Comparison of ENCODE assay signal across 20 cellular contexts in the genomic region with DNA sequence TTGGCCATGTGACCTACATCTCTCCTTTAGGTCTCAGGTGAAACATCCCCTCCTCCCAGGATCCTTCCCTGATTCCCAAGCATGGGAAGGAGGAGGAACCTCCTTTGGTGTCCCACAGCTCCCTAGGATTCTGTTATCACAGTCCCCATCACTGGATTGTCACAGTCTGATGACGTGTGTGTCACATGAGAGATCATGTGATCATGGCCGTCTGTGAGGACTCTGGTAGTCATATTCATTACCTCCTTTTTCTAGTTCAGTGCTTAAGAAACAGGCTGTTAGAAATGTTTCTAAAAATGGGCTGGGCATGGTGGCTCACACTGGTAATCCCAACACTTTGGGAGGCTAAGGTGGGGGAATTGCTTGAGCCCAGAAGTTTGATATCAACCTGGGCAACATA. TPM values are rescaled to one million over a fixed set of nuclear protein-coding genes. Genes with fewer than 3 reads are reported as not detected.
DNase-seq lines count a peak whose midpoint lies in the region; ATAC-seq, FAIRE-seq and TF ChIP-seq lines count a peak whose summit lies in the region.
"Had no signal": no experiment of that assay in that cellular context is flagged by ENCODE, and none has a peak within 500 bp of the region (broad histone marks: within the 10 kb centered on the region; RNA-seq: fewer than 3 reads in every experiment).

No MANE protein-coding gene starts in this region.

- H3K27me3 Mint-ChIP-seq in CD8-positive, alpha-beta T cell (ENCODE audit: low read depth), result no peaks in the 10 kb centered on the region
- H3K27me3 Mint-ChIP-seq: activated CD4-positive, alpha-beta T cell treated with anti-CD3 and anti-CD28 coated beads, Interleukin-2, amount 10 ng/mL, durations not matched to agents 24 days and 14 days; memory B cell; progenitor cell of endocrine pancreas had no signal

- H3K9me3 ChIP-seq in A549 (no peaks in the 10 kb centered on the region), MM.1S (replicated peaks; ENCODE audit: insufficient read depth, low read length) (no peaks in the 10 kb centered on the region), suprapubic skin (no peaks in the 10 kb centered on the region), psoas muscle (no peaks in the 10 kb centered on the region)
- H3K9me3 ChIP-seq in CD8-positive, alpha-beta T cell (ENCODE audit: low read length), result no peaks in the 10 kb centered on the region
- H3K9me3 ChIP-seq: MG63, thyroid gland had no signal

- H3K4me1 Mint-ChIP-seq in CD8-positive, alpha-beta T cell (ENCODE audit: low read depth), result peaks cover 50% of the 10 kb centered on the region

- FAIRE-seq in A549 (lab: Jason Lieb, UNC), result no peak
- FAIRE-seq: frontal cortex had no signal

- intact Hi-C loops in CD8-positive, alpha-beta T cell (cut with DNase I, micrococcal nuclease), result no loop called here
- intact Hi-C loops in psoas muscle (cut with DNase I), result no loop called here

- H3K27ac Mint-ChIP-seq in CD8-positive, alpha-beta T cell, result peak overlapping the region; percentile 64
- H3K27ac Mint-ChIP-seq: activated CD4-positive, alpha-beta T cell treated with anti-CD3 and anti-CD28 coated beads, Interleukin-2, amount 10 ng/mL, durations not matched to agents 24 days and 14 days; memory B cell had no signal

- H3K36me3 ChIP-seq in CD8-positive, alpha-beta T cell (ENCODE audit: insufficient read depth, low read length), result peaks cover 28% of the 10 kb centered on the region
- H3K36me3 ChIP-seq in MM.1S (replicated peaks; ENCODE audit: insufficient read depth, low read length) (0 out of 2 replicates have a peak, but pooled peaks cover 2% of the 10 kb centered on the region), suprapubic skin (peaks cover 44% of the 10 kb centered on the region), psoas muscle (ENCODE audit: insufficient read depth in 1 of 2, low read depth in 1 of 2) (peaks cover 8 to 46% of the 10 kb centered on the region in 2 donors)

- H4K20me1 ChIP-seq in MM.1S (ENCODE audit: insufficient read depth, low read length), result no peaks in the 10 kb centered on the region

- H3K36me3 Mint-ChIP-seq in CD8-positive, alpha-beta T cell, result peaks cover 51% of the 10 kb centered on the region

- H3K9ac ChIP-seq in MM.1S (ENCODE audit: low read length), result no peak overlapping the region

- no peaks in the 10 kb centered on the region for H3K27me3 ChIP-seq in CD8-positive, alpha-beta T cell (ENCODE audit: insufficient read depth, low read length)
- no peaks in the 10 kb centered on the region for H3K27me3 ChIP-seq in MM.1S (replicated peaks; ENCODE audit: insufficient read depth, low read length)
- H3K27me3 ChIP-seq in suprapubic skin, result no peaks in the 10 kb centered on the region
- no peaks in the 10 kb centered on the region for H3K27me3 ChIP-seq in psoas muscle (ENCODE audit: insufficient read depth in 3 of 3, low read length in 2 of 3)
- H3K27me3 ChIP-seq: MG63, thyroid gland had no signal

- no peak overlapping the region for H3K4me2 ChIP-seq in A549
- no peak overlapping the region for H3K4me2 ChIP-seq in MM.1S (ENCODE audit: low read depth, low read length)

- TF ChIP-seq EP300 in A549 (IDR thresholded peaks at IDR 0.05) (no peak), suprapubic skin (IDR thresholded peaks at IDR 0.05) (no peak)

- CTCF ChIA-PET in A549 (lab: Yijun Ruan, JAX), result interaction anchor here (1.2 to 7.0 kb wide), 3 partner anchors 29 to 58 kb away, joined by 3 to 117 read pairs (median 16); no protein-coding TSS in a partner anchor
- CTCF ChIA-PET in CD8-positive, alpha-beta T cell (lab: Charles Lee), result interaction anchor here (4.1 kb wide), 1 partner anchor 39 kb away, joined by 24 read pairs; no protein-coding TSS in a partner anchor

- POLR2A ChIA-PET in A549 (lab: Yijun Ruan, JAX), result no interaction called here
- POLR2A ChIA-PET in CD8-positive, alpha-beta T cell (lab: Charles Lee), result no interaction called here

- H3K4me1 ChIP-seq in A549 (peaks cover 22% of the 10 kb centered on the region), MM.1S (ENCODE audit: low read length) (peaks cover 9% of the 10 kb centered on the region; the same call in 1 of the 2 replicates), suprapubic skin (peaks cover 17% of the 10 kb centered on the region), psoas muscle (peaks cover 5% of the 10 kb centered on the region)
- H3K4me1 ChIP-seq in CD8-positive, alpha-beta T cell (ENCODE audit: insufficient read depth, low read length), result peaks cover 29% of the 10 kb centered on the region

- no peak overlapping the region for H3K4me3 Mint-ChIP-seq in CD8-positive, alpha-beta T cell
- H3K4me3 Mint-ChIP-seq: activated CD4-positive, alpha-beta T cell treated with anti-CD3 and anti-CD28 coated beads, Interleukin-2, amount 10 ng/mL, durations not matched to agents 24 days and 14 days; memory B cell had no signal

- no peak overlapping the region for H2AFZ ChIP-seq in MM.1S (ENCODE audit: low read length)

- no peak overlapping the region for H3K27ac ChIP-seq in A549
- no peak overlapping the region for H3K27ac ChIP-seq in CD8-positive, alpha-beta T cell (ENCODE audit: low read depth, low read length)
- H3K27ac ChIP-seq in MM.1S (ENCODE audit: low read length), result no peak overlapping the region
- no peak overlapping the region for H3K27ac ChIP-seq in suprapubic skin
- no peak overlapping the region for H3K27ac ChIP-seq in psoas muscle
- H3K27ac ChIP-seq: thyroid gland had no signal

- no peaks in the 10 kb centered on the region for H3K9me2 ChIP-seq in MM.1S (replicated peaks; ENCODE audit: insufficient read depth, low read length)

- H3F3A ChIP-seq in MM.1S (ENCODE audit: insufficient read depth, low read length), result no peaks in the 10 kb centered on the region

- DNase-seq in A549 (ENCODE audit: low read depth in 1 of 2, low spot score in 1 of 2) (peak in 1 of 2 experiments; percentile 35), RKO (ENCODE audit: low spot score) (peak; percentile 23), iPS-NIHi7 (ENCODE audit: extremely low spot score) (peak; percentile 7), MM.1S (no peak), suprapubic skin (ENCODE audit: low spot score in 2 of 2) (no peak), psoas muscle (no peak), GM19240 (ENCODE audit: insufficient read length, low spot score) (no peak)
- DNase-seq in CD8-positive, alpha-beta T cell, result no peak
- DNase-seq: activated gamma-delta T cell; SHP77 treated with DMSO at 0.1 percent for 48 hours; stimulated activated naive CD4-positive, alpha-beta T cell; T-helper 1 cell; thyroid gland had no signal

- 60% methylated on average over 2 of the region's 2 CpGs for WGBS in A549 (ENCODE audit: missing lambda C conversion rate)
- WGBS in suprapubic skin, result 60% methylated on average over 2 of the region's 2 CpGs
- 50 to 67% (median 64%) methylated on average over 2 of the region's 2 CpGs for WGBS in psoas muscle, 3 donors

- H3K79me2 ChIP-seq in MM.1S (ENCODE audit: low read length), result peaks cover 27% of the 10 kb centered on the region

- TF ChIP-seq CTCF in A549 (IDR thresholded peaks at IDR 0.05) (no peak), MM.1S (IDR thresholded peaks at IDR 0.05; ENCODE audit: low read length) (no peak), suprapubic skin (IDR thresholded peaks at IDR 0.05) (no peak), psoas muscle (IDR thresholded peaks at IDR 0.05) (no peak)
- TF ChIP-seq CTCF in CD8-positive, alpha-beta T cell (IDR thresholded peaks at IDR 0.05), result no peak

- ATAC-seq in A549, result no peak
- no peak for ATAC-seq in CD8-positive, alpha-beta T cell
- no peak for ATAC-seq in psoas muscle

- H3K4me3 ChIP-seq in A549, result no peak overlapping the region
- no peak overlapping the region for H3K4me3 ChIP-seq in CD8-positive, alpha-beta T cell (ENCODE audit: low read depth, low read length)
- H3K4me3 ChIP-seq in MM.1S (ENCODE audit: low read length), result no peak overlapping the region
- no peak overlapping the region for H3K4me3 ChIP-seq in suprapubic skin
- no peak overlapping the region for H3K4me3 ChIP-seq in psoas muscle
- H3K4me3 ChIP-seq: MG63, thyroid gland had no signal

- no peaks in the 10 kb centered on the region for H3K9me3 Mint-ChIP-seq in CD8-positive, alpha-beta T cell
- H3K9me3 Mint-ChIP-seq: activated CD4-positive, alpha-beta T cell treated with anti-CD3 and anti-CD28 coated beads, Interleukin-2, amount 10 ng/mL, durations not matched to agents 24 days and 14 days; memory B cell had no signal

- no peak for TF ChIP-seq RAD21 in A549 (conservative IDR thresholded peaks at IDR 0.05 in 1 of 2, IDR thresholded peaks at IDR 0.05 in 1 of 2)

- no peak for TF ChIP-seq POLR2A in A549 (IDR thresholded peaks at IDR 0.05; ENCODE audit: low read length)
- TF ChIP-seq POLR2A in suprapubic skin (IDR thresholded peaks at IDR 0.05), result no peak

TF ChIP-seq in A549, 52 proteins besides CTCF, POLR2A, EP300 and RAD21 (continues in another document):
- TF ChIP-seq HEYL (CRISPR knock-in tag; IDR thresholded peaks at IDR 0.05), result no peak

RNA-seq across cellular contexts. Expression of a gene that starts 3.0 kb away (rescaled TPM):
- polyA plus RNA-seq in A549 (2011; rRNA removed) (12.4 and 14.4 TPM in 2 replicates), A549 (2017; fragmentation: RNase III; extraction: RNeasy Plus Mini Kit Qiagen cat#74134 plus additional on column Dnase treatment) (23.1 to 24.5 TPM (median 23.4 TPM) in 3 replicates), psoas muscle (10 to 100 TPM; 10.0 to 30.6 (median 15.5) TPM)
- polyA plus RNA-seq in A549 (2012; cell fraction: cytosol; rRNA removed), result 32.0 and 39.6 TPM in 2 replicates
- polyA plus RNA-seq in A549 (2012; cell fraction: nucleus; rRNA removed), result 108 and 153 TPM in 2 replicates
- polyA minus RNA-seq in A549 (2011; rRNA and poly(A)+ RNA removed), result 20.8 and 26.6 TPM in 2 replicates
- 1 to 10 TPM; 7.7 to 8.1 TPM for total RNA-seq in CD8-positive, alpha-beta T cell
- total RNA-seq in suprapubic skin (10 to 100 TPM; 21.6 to 32.2 (median 25.3) TPM), psoas muscle (10 to 100 TPM in 1 of 4 donors, 1 to 10 TPM in 3; 7.5 to 14.8 (median 9.8) TPM)

RNA-seq across cellular contexts. Expression of a gene that starts 20.1 kb away (rescaled TPM):
- 0.28 and 0.36 TPM in 2 replicates for polyA plus RNA-seq in A549 (2011; rRNA removed)
- 0.12 and 0.29 TPM in 2 replicates for polyA plus RNA-seq in A549 (2012; cell fraction: cytosol; rRNA removed)
- polyA plus RNA-seq in A549 (2012; cell fraction: nucleus; rRNA removed), result 1.2 and 1.4 TPM in 2 replicates
- polyA plus RNA-seq in A549 (2017; fragmentation: RNase III; extraction: RNeasy Plus Mini Kit Qiagen cat#74134 plus additional on column Dnase treatment), result 0.13 to 0.25 TPM (median 0.17 TPM) in 3 replicates
- polyA minus RNA-seq in A549 (2011; rRNA and poly(A)+ RNA removed), result 0.25 and 0.68 TPM in 2 replicates
- total RNA-seq in CD8-positive, alpha-beta T cell, result not detected
- total RNA-seq in suprapubic skin, result 1 to 10 TPM in 2 of 4 donors, under 1 TPM in 2; 0.68 to 3.1 (median 1.5) TPM
- under 1 TPM in 3 of 4 donors, not detected in 1; 0.27 to 0.43 (median 0.37) TPM for total RNA-seq in psoas muscle
- under 1 TPM in 2 of 3 donors, not detected in 1; 0.06 to 0.44 TPM for polyA plus RNA-seq in psoas muscle
- total RNA-seq: activated CD4-positive, alpha-beta T cell treated with anti-CD3 and anti-CD28 coated beads, Interleukin-2, amount 10 ng/mL, durations not matched to agents 24 days and 14 days; epithelial cell of proximal tubule; kidney epithelial cell; progenitor cell of endocrine pancreas had no signal

RNA-seq across cellular contexts. Expression of a gene that starts 42.4 kb away (rescaled TPM):
- 3.4 and 3.5 TPM in 2 replicates for polyA plus RNA-seq in A549 (2011; rRNA removed)
- polyA plus RNA-seq in A549 (2012; cell fraction: cytosol; rRNA removed), result 1.9 and 2.5 TPM in 2 replicates
- polyA plus RNA-seq in A549 (2012; cell fraction: nucleus; rRNA removed), result 15.1 and 15.4 TPM in 2 replicates
- 1.4 to 1.6 TPM (median 1.5 TPM) in 3 replicates for polyA plus RNA-seq in A549 (2017; fragmentation: RNase III; extraction: RNeasy Plus Mini Kit Qiagen cat#74134 plus additional on column Dnase treatment)
- 1.4 and 2.1 TPM in 2 replicates for polyA minus RNA-seq in A549 (2011; rRNA and poly(A)+ RNA removed)
- 1 to 10 TPM; 1.4 to 2.9 TPM for total RNA-seq in CD8-positive, alpha-beta T cell
- total RNA-seq in suprapubic skin, result 1 to 10 TPM; 1.2 to 2.4 (median 1.5) TPM
- total RNA-seq in psoas muscle, result 1 to 10 TPM; 2.4 to 6.3 (median 4.5) TPM
- polyA plus RNA-seq in psoas muscle, result 1 to 10 TPM in 1 of 3 donors, under 1 TPM in 2; 0.64 to 2.3 (median 0.77) TPM
- total RNA-seq: epithelial cell of proximal tubule, kidney epithelial cell had no signal

Comparison
In these comparisons a context has a peak if more than half of its experiments do, and no peak if none do; other contexts are left out.
1. DNase-seq: peak in RKO (single experiment) and iPS-NIHi7 (single experiment); none in CD8-positive, alpha-beta T cell (0 of 7), MM.1S (single experiment), suprapubic skin (0 of 2), psoas muscle (0 of 2) and GM19240 (single experiment).